1 cellular context compared by ENCODE assay signal in genomic region chr9:34346873-34347799, GRCh38.
TF ChIP-seq lines count a peak whose summit lies in the region.

No MANE protein-coding gene starts in this region.

TF ChIP-seq in HepG2, 621 proteins besides CTCF, POLR2A, EP300 and RAD21 (continued from another document and continues in another):
- TF ChIP-seq PAXIP1 (CRISPR knock-in tag; conservative IDR thresholded peaks at IDR 0.05) (peak; percentile 47), THAP7 (CRISPR knock-in tag; IDR thresholded peaks at IDR 0.05) (no peak), CBFB (CRISPR knock-in tag; IDR thresholded peaks at IDR 0.05) (no peak), ZNF772 (CRISPR knock-in tag; IDR thresholded peaks at IDR 0.05) (peak; percentile 23; the same call in 1 of the 2 replicates), TEAD3 (CRISPR knock-in tag; optimal IDR thresholded peaks at IDR 0.05; ENCODE audit: borderline replicate concordance) (no peak), TBX2 (CRISPR knock-in tag; IDR thresholded peaks at IDR 0.05; ENCODE audit: borderline replicate concordance) (peak; percentile 54; the same call in 1 of the 2 replicates), ZNF713 (CRISPR knock-in tag; IDR thresholded peaks at IDR 0.05) (no peak), ELF3 (CRISPR knock-in tag; IDR thresholded peaks at IDR 0.05) (no peak), MED8 (CRISPR knock-in tag; IDR thresholded peaks at IDR 0.05; ENCODE audit: insufficient replicate concordance) (no peak), RELA (CRISPR knock-in tag; IDR thresholded peaks at IDR 0.05) (no peak), ATF4 (CRISPR knock-in tag; IDR thresholded peaks at IDR 0.05) (peak in 1 of 2 experiments; percentile 28; a peak in 1 of 4 replicates), CERS6 (CRISPR knock-in tag; IDR thresholded peaks at IDR 0.05) (no peak), ZFAT (CRISPR knock-in tag; conservative IDR thresholded peaks at IDR 0.05) (no peak), HOXA9 (CRISPR knock-in tag; IDR thresholded peaks at IDR 0.05; ENCODE audit: borderline replicate concordance) (no peak), ATAD3A (CRISPR knock-in tag; IDR thresholded peaks at IDR 0.05) (no peak), ZBTB20 (CRISPR knock-in tag; IDR thresholded peaks at IDR 0.05; ENCODE audit: borderline replicate concordance, low read depth) (peak; percentile 31; the same call in 1 of the 2 replicates), ZNF441 (CRISPR knock-in tag; IDR thresholded peaks at IDR 0.05; ENCODE audit: borderline replicate concordance) (no peak), NFIC (IDR thresholded peaks at IDR 0.05; ENCODE audit: low read length) (no peak), NR2C2 (CRISPR knock-in tag; IDR thresholded peaks at IDR 0.05; ENCODE audit: borderline replicate concordance) (peak; percentile 38; the same call in 1 of the 2 replicates), ZNF292 (CRISPR knock-in tag; IDR thresholded peaks at IDR 0.05; ENCODE audit: borderline replicate concordance, low read depth) (no peak), GLMP (CRISPR knock-in tag; IDR thresholded peaks at IDR 0.05; ENCODE audit: borderline replicate concordance) (no peak), ZFY (CRISPR knock-in tag; IDR thresholded peaks at IDR 0.05) (0 out of 2 replicates have a peak, but pooled peaks have one; percentile 6), CEBPB (IDR thresholded peaks at IDR 0.05; ENCODE audit: borderline replicate concordance, low read depth, low read length) (peak; percentile 38; the same call in 1 of the 2 replicates), HMGXB4 (CRISPR knock-in tag; IDR thresholded peaks at IDR 0.05; ENCODE audit: borderline replicate concordance in 1 of 2, low read depth in 1 of 2) (0 out of 4 replicates have a peak, but pooled peaks of 1 of the 2 experiments have one; percentile 43), SRF (IDR thresholded peaks at IDR 0.05; ENCODE audit: low read depth, low read length) (no peak), GTF2F1 (IDR thresholded peaks at IDR 0.05; ENCODE audit: low read length) (no peak), IRF9 (CRISPR knock-in tag; IDR thresholded peaks at IDR 0.05; ENCODE audit: borderline replicate concordance) (0 out of 2 replicates have a peak, but pooled peaks have one; percentile 40), STAT5B (CRISPR knock-in tag; IDR thresholded peaks at IDR 0.05) (no peak), ZNF564 (CRISPR knock-in tag; IDR thresholded peaks at IDR 0.05) (no peak), PAF1 (CRISPR knock-in tag; IDR thresholded peaks at IDR 0.05) (no peak), ZNF678 (CRISPR knock-in tag; IDR thresholded peaks at IDR 0.05) (no peak), ZNF274 (CRISPR knock-in tag; IDR thresholded peaks at IDR 0.05) (no peak), HNRNPL (IDR thresholded peaks at IDR 0.05; ENCODE audit: low read depth, low read length) (no peak), ELF1 (CRISPR knock-in tag; IDR thresholded peaks at IDR 0.05) (no peak), MTF2 (CRISPR knock-in tag; IDR thresholded peaks at IDR 0.05; ENCODE audit: borderline replicate concordance) (no peak), PCBP1 (IDR thresholded peaks at IDR 0.05; ENCODE audit: borderline replicate concordance, low read depth, low read length) (no peak), THRA (CRISPR knock-in tag; IDR thresholded peaks at IDR 0.05; ENCODE audit: borderline replicate concordance) (peak; percentile 34; the same call in 1 of the 2 replicates), CREBL2 (CRISPR knock-in tag; IDR thresholded peaks at IDR 0.05; ENCODE audit: borderline replicate concordance) (no peak), ZNF800 (CRISPR knock-in tag; IDR thresholded peaks at IDR 0.05) (no peak), RARA (CRISPR knock-in tag; IDR thresholded peaks at IDR 0.05) (no peak), THAP8 (CRISPR knock-in tag; IDR thresholded peaks at IDR 0.05; ENCODE audit: borderline replicate concordance) (0 out of 2 replicates have a peak, but pooled peaks have one; percentile 39), DNMT3B (CRISPR knock-in tag; conservative IDR thresholded peaks at IDR 0.05) (no peak), SMAD9 (CRISPR knock-in tag; IDR thresholded peaks at IDR 0.05) (no peak), TFDP2 (CRISPR knock-in tag; IDR thresholded peaks at IDR 0.05) (0 out of 2 replicates have a peak, but pooled peaks have one; percentile 24), NFRKB (IDR thresholded peaks at IDR 0.05) (no peak)
